ENCODE assay signal across 28 cellular contexts in the genomic region with DNA sequence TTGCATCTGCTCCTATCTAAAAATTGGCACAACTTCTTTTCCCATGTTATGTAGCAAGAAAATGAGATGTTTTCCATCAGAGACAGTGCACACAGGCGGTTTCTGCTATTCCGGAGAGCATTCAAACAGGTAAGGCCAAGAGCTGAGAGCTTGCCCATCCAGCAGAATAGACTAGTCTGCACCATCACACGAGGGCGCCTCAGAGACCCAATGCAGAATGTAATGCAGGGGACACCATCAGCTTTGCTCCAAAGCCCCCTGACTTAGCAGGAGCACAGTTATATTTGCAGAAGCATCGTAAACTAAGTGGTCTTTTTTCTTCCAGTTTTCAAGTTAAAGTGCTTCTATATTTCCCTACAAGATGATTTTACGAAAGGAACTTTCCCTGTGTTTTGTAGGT.
"Had no signal": no experiment of that assay in that cellular context is flagged by ENCODE, and none has a peak within 500 bp of the region (broad histone marks: within the 10 kb centered on the region; RNA-seq: fewer than 3 reads in every experiment).

No MANE protein-coding gene starts in this region.

- DNase-seq: activated CD4-positive, alpha-beta T cell treated with anti-CD3 and anti-CD28 coated beads for 48 hours; activated CD4-positive, alpha-beta T cell treated with anti-CD3 and anti-CD28 coated beads, Interleukin-2, amount 50 U/mL, for 48 hours; activated gamma-delta T cell; activated T-cell treated with anti-CD3 and anti-CD28 coated beads, Interleukin-2, amount 50 U/mL, for 24 hours; aorta; body of pancreas; colonic mucosa; effector CD8-positive, alpha-beta T cell; erythroblast; gastrocnemius medialis; glutamatergic neuron; islet precursor cell; left cardiac atrium; left ventricle myocardium superior; mucosa of descending colon; nucleus accumbens; psoas muscle; sigmoid colon; small intestine; stimulated activated CD4-positive, alpha-beta T cell treated with anti-CD3 and anti-CD28 coated beads, Interleukin-4, amount 100 ng/mL, for 4 hours; stimulated activated CD8-positive, alpha-beta memory T cell treated with anti-CD3 and anti-CD28 coated beads, Interleukin-4, amount 100 ng/mL, for 48 hours; T-helper 1 cell; testis; transverse colon had no signal

- H3K4me3 Mint-ChIP-seq: activated naive CD4-positive, alpha-beta T cell treated with anti-CD3 and anti-CD28 coated beads, Interleukin-2, amount 50 U/mL, for 24 hours; activated T-cell treated with anti-CD3 and anti-CD28 coated beads, Interleukin-2, amount 50 U/mL, for 24 hours; neural crest cell; stimulated activated memory B cell treated with anti-CD40 and anti-IgM and Interleukin-4, amounts not matched to agents 10 μg/mL and 1 μg/mL and 100 μg/mL, for 72 hours had no signal

- ATAC-seq: activated CD4-positive, CD25-positive, alpha-beta regulatory T cell treated with anti-CD3 and anti-CD28 coated beads, Interleukin-2, amount 50 U/mL, for 24 hours; body of pancreas; gastrocnemius medialis; left cardiac atrium; left ventricle myocardium superior; mucosa of descending colon; psoas muscle; stimulated activated memory B cell treated with anti-CD40 and anti-IgM and Interleukin-4, amounts not matched to agents 10 μg/mL and 1 μg/mL and 100 μg/mL, for 72 hours had no signal

- H3K4me1 Mint-ChIP-seq: neural crest cell had no signal

- H3K27me3 Mint-ChIP-seq: activated naive CD4-positive, alpha-beta T cell treated with anti-CD3 and anti-CD28 coated beads, Interleukin-2, amount 50 U/mL, for 24 hours; activated T-cell treated with anti-CD3 and anti-CD28 coated beads, Interleukin-2, amount 50 U/mL, for 24 hours; stimulated activated memory B cell treated with anti-CD40 and anti-IgM and Interleukin-4, amounts not matched to agents 10 μg/mL and 1 μg/mL and 100 μg/mL, for 72 hours had no signal

- H3K9me3 Mint-ChIP-seq: activated naive CD4-positive, alpha-beta T cell treated with anti-CD3 and anti-CD28 coated beads, Interleukin-2, amount 50 U/mL, for 24 hours; activated T-cell treated with anti-CD3 and anti-CD28 coated beads, Interleukin-2, amount 50 U/mL, for 24 hours; neural crest cell; stimulated activated memory B cell treated with anti-CD40 and anti-IgM and Interleukin-4, amounts not matched to agents 10 μg/mL and 1 μg/mL and 100 μg/mL, for 72 hours had no signal
